ENCODE assay signal across 9 cellular contexts in the genomic region with DNA sequence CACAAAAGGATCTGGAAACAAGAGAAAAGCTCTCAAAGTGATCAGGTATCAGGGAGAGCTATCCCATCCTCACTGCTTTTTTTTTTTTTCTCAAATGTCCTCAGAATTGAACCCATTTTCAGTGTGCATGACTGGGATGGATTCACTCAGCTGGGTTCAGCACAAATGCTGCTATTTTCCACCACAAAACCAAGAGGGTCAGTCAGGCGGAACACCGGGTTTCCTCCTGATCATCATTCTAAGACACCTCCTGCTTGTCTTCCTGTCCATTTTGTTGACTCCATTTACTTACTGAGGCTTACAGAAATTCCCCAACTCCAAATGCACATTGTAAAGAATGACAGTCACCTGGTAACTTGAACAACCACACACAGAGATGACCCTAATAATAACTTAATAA. TPM values are rescaled to one million over a fixed set of nuclear protein-coding genes. Genes with fewer than 3 reads are reported as not detected.
DNase-seq lines count a peak whose midpoint lies in the region; ATAC-seq and TF ChIP-seq lines count a peak whose summit lies in the region.
"Had no signal": no experiment of that assay in that cellular context is flagged by ENCODE, and none has a peak within 500 bp of the region (broad histone marks: within the 10 kb centered on the region; RNA-seq: fewer than 3 reads in every experiment).

No MANE protein-coding gene starts in this region.

- no peak overlapping the region for H3K4me3 ChIP-seq in SJCRH30
- H3K4me3 ChIP-seq in psoas muscle = no peak overlapping the region

- DNase-seq in SJCRH30 (no peak), psoas muscle (no peak), nucleus accumbens (lab: John Stamatoyannopoulos, UW) (no peak), anterior cingulate cortex (lab: John Stamatoyannopoulos, UW) (no peak), Kasumi-1 (lab: John Stamatoyannopoulos, UW) (no peak)
- no peak for DNase-seq in activated CD8-positive, alpha-beta T cell treated with anti-CD3 and anti-CD28 coated beads, Interleukin-2, amount 10 ng/mL, durations not matched to agents 7 days and 5 days
- DNase-seq: activated effector memory CD4-positive, alpha-beta T cell treated with Interleukin-2 at 50 U/mL for 16 hours had no signal

- H3K36me3 Mint-ChIP-seq in activated CD8-positive, alpha-beta T cell treated with anti-CD3 and anti-CD28 coated beads, Interleukin-2, amount 10 ng/mL, durations not matched to agents 7 days and 5 days (ENCODE audit: low read depth) = no peaks in the 10 kb centered on the region

- CTCF ChIA-PET in activated CD8-positive, alpha-beta T cell treated with anti-CD3 and anti-CD28 coated beads, Interleukin-2, amount 10 ng/mL, durations not matched to agents 7 days and 5 days (lab: Charles Lee) = no interaction called here

- peaks cover 21% of the 10 kb centered on the region for H3K4me1 Mint-ChIP-seq in activated CD8-positive, alpha-beta T cell treated with anti-CD3 and anti-CD28 coated beads, Interleukin-2, amount 10 ng/mL, durations not matched to agents 7 days and 5 days (ENCODE audit: low read depth)

- H3K4me1 ChIP-seq in SJCRH30 (peaks cover 91% of the 10 kb centered on the region), psoas muscle (peaks cover 84% of the 10 kb centered on the region)

- peak; percentile 67 for ATAC-seq in GM18868 (IDR thresholded peaks at IDR 0.05; ENCODE audit: unreplicated experiment)
- peak; percentile 60 for ATAC-seq in HG02840 (IDR thresholded peaks at IDR 0.05; ENCODE audit: low FRiP score, unreplicated experiment)
- no peak for ATAC-seq in psoas muscle
- no peak for ATAC-seq in activated CD8-positive, alpha-beta T cell treated with anti-CD3 and anti-CD28 coated beads, Interleukin-2, amount 10 ng/mL, durations not matched to agents 7 days and 5 days

- peak overlapping the region; percentile 82 for H3K27ac ChIP-seq in SJCRH30
- peak overlapping the region; percentile 54 for H3K27ac ChIP-seq in psoas muscle

- H3K9me3 ChIP-seq in SJCRH30 (replicated peaks) (no peaks in the 10 kb centered on the region), psoas muscle (no peaks in the 10 kb centered on the region)

- H3K9me3 Mint-ChIP-seq in activated CD8-positive, alpha-beta T cell treated with anti-CD3 and anti-CD28 coated beads, Interleukin-2, amount 10 ng/mL, durations not matched to agents 7 days and 5 days (ENCODE audit: insufficient read depth) = no peaks in the 10 kb centered on the region

- WGBS in psoas muscle, 3 donors = 90 to 92% (median 91%) methylated on average over 2 of the region's 2 CpGs

- no peak for TF ChIP-seq CTCF in psoas muscle (IDR thresholded peaks at IDR 0.05)

- no peak overlapping the region for H3K27ac Mint-ChIP-seq in activated CD8-positive, alpha-beta T cell treated with anti-CD3 and anti-CD28 coated beads, Interleukin-2, amount 10 ng/mL, durations not matched to agents 7 days and 5 days

- H3K36me3 ChIP-seq in SJCRH30 (peaks cover 7% of the 10 kb centered on the region; the same call in 1 of the 2 replicates), psoas muscle (ENCODE audit: insufficient read depth in 1 of 2, low read depth in 1 of 2) (peaks cover 6 to 11% of the 10 kb centered on the region in 2 donors)

- no peaks in the 10 kb centered on the region for H3K27me3 ChIP-seq in SJCRH30
- no peaks in the 10 kb centered on the region for H3K27me3 ChIP-seq in psoas muscle (ENCODE audit: insufficient read depth in 3 of 3, low read length in 2 of 3)

- POLR2A ChIA-PET in activated CD8-positive, alpha-beta T cell treated with anti-CD3 and anti-CD28 coated beads, Interleukin-2, amount 10 ng/mL, durations not matched to agents 7 days and 5 days (lab: Charles Lee) = no interaction called here

- H3K4me3 Mint-ChIP-seq in activated CD8-positive, alpha-beta T cell treated with anti-CD3 and anti-CD28 coated beads, Interleukin-2, amount 10 ng/mL, durations not matched to agents 7 days and 5 days = no peak overlapping the region

- peaks cover 3% of the 10 kb centered on the region for H3K27me3 Mint-ChIP-seq in activated CD8-positive, alpha-beta T cell treated with anti-CD3 and anti-CD28 coated beads, Interleukin-2, amount 10 ng/mL, durations not matched to agents 7 days and 5 days (ENCODE audit: low read depth)

- intact Hi-C loops in psoas muscle (cut with DNase I) = no loop called here

RNA-seq across cellular contexts. Expression of a gene that starts 39.9 kb away (rescaled TPM):
- 18.3 and 22.2 TPM in 2 replicates for total RNA-seq in SJCRH30 (2014; rRNA removed; shearing (Covaris generic))
- total RNA-seq in psoas muscle = 10 to 100 TPM in 3 of 4 donors, 1 to 10 TPM in 1; 9.5 to 16.8 (median 10.9) TPM
- polyA plus RNA-seq in psoas muscle = 1 to 10 TPM; 3.8 to 5.1 (median 4.9) TPM
- total RNA-seq in activated CD8-positive, alpha-beta T cell treated with anti-CD3 and anti-CD28 coated beads, Interleukin-2, amount 10 ng/mL, durations not matched to agents 7 days and 5 days = under 1 TPM; 0.78 to 0.84 TPM

Comparison
In these comparisons a context has a peak if more than half of its experiments do, and no peak if none do; other contexts are left out.
1. ATAC-seq: peak in GM18868 (single experiment) and HG02840 (single experiment); none in psoas muscle (0 of 4) and activated CD8-positive, alpha-beta T cell treated with anti-CD3 and anti-CD28 coated beads, Interleukin-2, amount 10 ng/mL, durations not matched to agents 7 days and 5 days (single experiment).
2. RNA of a gene that starts 39.9 kb away (total RNA-seq): 18.3 to 22.2 TPM in SJCRH30 and 9.5 to 16.8 TPM in psoas muscle; 0.78 to 0.84 TPM in activated CD8-positive, alpha-beta T cell treated with anti-CD3 and anti-CD28 coated beads, Interleukin-2, amount 10 ng/mL, durations not matched to agents 7 days and 5 days; every median in the first group is over 4 times any median in the second.